ENCODE assay signal across 32 cellular contexts in genomic region chr10:7248148-7248547, GRCh38.
"Had no signal": no experiment of that assay in that cellular context is flagged by ENCODE, and none has a peak within 500 bp of the region (broad histone marks: within the 10 kb centered on the region; RNA-seq: fewer than 3 reads in every experiment).

No MANE protein-coding gene starts in this region.

- H3K4me3 ChIP-seq: adrenal gland, body of pancreas, esophagus muscularis mucosa, gastrocnemius medialis, heart right ventricle had no signal

- DNase-seq: activated B cell treated with CpG ODN at 0.5 μM for 24 hours; activated CD4-positive, alpha-beta T cell treated with anti-CD3 and anti-CD28 coated beads for 48 hours; activated CD4-positive, alpha-beta T cell treated with anti-CD3 and anti-CD28 coated beads, Interleukin-2, amount 50 U/mL, for 1 hour; activated CD4-positive, alpha-beta T cell treated with anti-CD3 and anti-CD28 coated beads, Interleukin-2, amount 50 U/mL, for 48 hours; activated CD8-positive, alpha-beta memory T cell treated with anti-CD3 and anti-CD28 coated beads for 24 hours; activated CD8-positive, alpha-beta T cell treated with anti-CD3 and anti-CD28 coated beads for 36 hours; activated effector memory CD4-positive, alpha-beta T cell treated with Interleukin-2 at 50 U/mL for 16 hours; activated gamma-delta T cell treated with Interleukin-2 at 50 U/mL for 16 hours; activated naive CD4-positive, alpha-beta T cell treated with Interleukin-2 at 50 U/mL for 16 hours; activated naive CD8-positive, alpha-beta T cell treated with anti-CD3 and anti-CD28 coated beads for 36 hours; activated naive CD8-positive, alpha-beta T cell treated with anti-CD3 and anti-CD28 coated beads, Interleukin-2, amount 50 U/mL, for 24 hours; activated T-cell treated with anti-CD3 and anti-CD28 coated beads, Interleukin-2, amount 50 U/mL, for 4 hours; adrenal gland; amygdala; aorta; body of pancreas; caudate nucleus; cortex of kidney; dermis blood vessel endothelial cell; effector CD4-positive, alpha-beta T cell; effector memory CD8-positive, alpha-beta T cell; erythroblast; foreskin keratinocyte; gastrocnemius medialis; heart right ventricle; T1000; WERI-Rb-1 had no signal

- H3K4me3 Mint-ChIP-seq: activated B cell treated with CpG ODN at 0.5 μM for 24 hours; activated CD8-positive, alpha-beta T cell treated with anti-CD3 and anti-CD28 coated beads for 36 hours; activated naive CD4-positive, alpha-beta T cell treated with anti-CD3 and anti-CD28 coated beads, Interleukin-2, amount 50 U/mL, for 24 hours; activated naive CD8-positive, alpha-beta T cell treated with anti-CD3 and anti-CD28 coated beads for 36 hours; activated naive CD8-positive, alpha-beta T cell treated with anti-CD3 and anti-CD28 coated beads, Interleukin-2, amount 50 U/mL, for 24 hours; activated T-cell treated with anti-CD3 and anti-CD28 coated beads, Interleukin-2, amount 50 U/mL, for 4 hours; activated T-helper 17 cell treated with anti-CD3 and anti-CD28 coated beads, Interleukin-2, amount 50 U/mL, for 72 hours; effector memory CD8-positive, alpha-beta T cell; T-helper 1 cell treated with Interleukin-12 subunit alpha and Interleukin-12 subunit beta and Interleukin-4 antibody, amounts not matched to agents 30 μg/mL and 1 μg/mL, for 36 hours had no signal

- H3K27me3 Mint-ChIP-seq: activated B cell treated with CpG ODN at 0.5 μM for 24 hours; activated CD8-positive, alpha-beta T cell treated with anti-CD3 and anti-CD28 coated beads for 36 hours; activated naive CD4-positive, alpha-beta T cell treated with anti-CD3 and anti-CD28 coated beads, Interleukin-2, amount 50 U/mL, for 24 hours; activated naive CD8-positive, alpha-beta T cell treated with anti-CD3 and anti-CD28 coated beads for 36 hours; activated naive CD8-positive, alpha-beta T cell treated with anti-CD3 and anti-CD28 coated beads, Interleukin-2, amount 50 U/mL, for 24 hours; activated T-helper 17 cell treated with anti-CD3 and anti-CD28 coated beads, Interleukin-2, amount 50 U/mL, for 72 hours; effector memory CD8-positive, alpha-beta T cell had no signal

- H3K9me3 Mint-ChIP-seq: activated B cell treated with CpG ODN at 0.5 μM for 24 hours; activated CD8-positive, alpha-beta T cell treated with anti-CD3 and anti-CD28 coated beads for 36 hours; activated naive CD4-positive, alpha-beta T cell treated with anti-CD3 and anti-CD28 coated beads, Interleukin-2, amount 50 U/mL, for 24 hours; activated naive CD8-positive, alpha-beta T cell treated with anti-CD3 and anti-CD28 coated beads for 36 hours; activated naive CD8-positive, alpha-beta T cell treated with anti-CD3 and anti-CD28 coated beads, Interleukin-2, amount 50 U/mL, for 24 hours; activated T-cell treated with anti-CD3 and anti-CD28 coated beads, Interleukin-2, amount 50 U/mL, for 4 hours; activated T-helper 17 cell treated with anti-CD3 and anti-CD28 coated beads, Interleukin-2, amount 50 U/mL, for 72 hours; effector memory CD8-positive, alpha-beta T cell; T-helper 1 cell treated with Interleukin-12 subunit alpha and Interleukin-12 subunit beta and Interleukin-4 antibody, amounts not matched to agents 30 μg/mL and 1 μg/mL, for 36 hours had no signal

- H3K9me3 ChIP-seq: adrenal gland, body of pancreas, esophagus muscularis mucosa, gastrocnemius medialis, heart right ventricle had no signal

- ATAC-seq: activated CD4-positive, CD25-positive, alpha-beta regulatory T cell treated with anti-CD3 and anti-CD28 coated beads, Interleukin-2, amount 50 U/mL, for 24 hours; activated CD8-positive, alpha-beta T cell treated with anti-CD3 and anti-CD28 coated beads for 36 hours; activated naive CD8-positive, alpha-beta T cell treated with anti-CD3 and anti-CD28 coated beads, Interleukin-2, amount 50 U/mL, for 24 hours; activated T-cell treated with anti-CD3 and anti-CD28 coated beads, Interleukin-2, amount 50 U/mL, for 4 hours; activated T-helper 17 cell treated with anti-CD3 and anti-CD28 coated beads, Interleukin-2, amount 50 U/mL, for 72 hours; body of pancreas; effector memory CD8-positive, alpha-beta T cell; foreskin keratinocyte; gastrocnemius medialis; heart right ventricle had no signal

- H3K36me3 ChIP-seq: WERI-Rb-1 had no signal

- H3K27me3 ChIP-seq: adrenal gland, body of pancreas, esophagus muscularis mucosa, foreskin keratinocyte, gastrocnemius medialis, heart right ventricle had no signal

- H3K27ac Mint-ChIP-seq: activated B cell treated with CpG ODN at 0.5 μM for 24 hours; activated CD8-positive, alpha-beta T cell treated with anti-CD3 and anti-CD28 coated beads for 36 hours; activated naive CD4-positive, alpha-beta T cell treated with anti-CD3 and anti-CD28 coated beads, Interleukin-2, amount 50 U/mL, for 24 hours; activated naive CD8-positive, alpha-beta T cell treated with anti-CD3 and anti-CD28 coated beads for 36 hours; activated naive CD8-positive, alpha-beta T cell treated with anti-CD3 and anti-CD28 coated beads, Interleukin-2, amount 50 U/mL, for 24 hours; activated T-helper 17 cell treated with anti-CD3 and anti-CD28 coated beads, Interleukin-2, amount 50 U/mL, for 72 hours; effector memory CD8-positive, alpha-beta T cell; T-helper 1 cell treated with Interleukin-12 subunit alpha and Interleukin-12 subunit beta and Interleukin-4 antibody, amounts not matched to agents 30 μg/mL and 1 μg/mL, for 36 hours had no signal

- H3K27ac ChIP-seq: adrenal gland, body of pancreas, esophagus muscularis mucosa, foreskin keratinocyte, gastrocnemius medialis, heart right ventricle, WERI-Rb-1 had no signal

- H3K4me1 ChIP-seq: adrenal gland, body of pancreas, foreskin keratinocyte had no signal
